8 cellular contexts compared by ENCODE assay signal in the genomic region with DNA sequence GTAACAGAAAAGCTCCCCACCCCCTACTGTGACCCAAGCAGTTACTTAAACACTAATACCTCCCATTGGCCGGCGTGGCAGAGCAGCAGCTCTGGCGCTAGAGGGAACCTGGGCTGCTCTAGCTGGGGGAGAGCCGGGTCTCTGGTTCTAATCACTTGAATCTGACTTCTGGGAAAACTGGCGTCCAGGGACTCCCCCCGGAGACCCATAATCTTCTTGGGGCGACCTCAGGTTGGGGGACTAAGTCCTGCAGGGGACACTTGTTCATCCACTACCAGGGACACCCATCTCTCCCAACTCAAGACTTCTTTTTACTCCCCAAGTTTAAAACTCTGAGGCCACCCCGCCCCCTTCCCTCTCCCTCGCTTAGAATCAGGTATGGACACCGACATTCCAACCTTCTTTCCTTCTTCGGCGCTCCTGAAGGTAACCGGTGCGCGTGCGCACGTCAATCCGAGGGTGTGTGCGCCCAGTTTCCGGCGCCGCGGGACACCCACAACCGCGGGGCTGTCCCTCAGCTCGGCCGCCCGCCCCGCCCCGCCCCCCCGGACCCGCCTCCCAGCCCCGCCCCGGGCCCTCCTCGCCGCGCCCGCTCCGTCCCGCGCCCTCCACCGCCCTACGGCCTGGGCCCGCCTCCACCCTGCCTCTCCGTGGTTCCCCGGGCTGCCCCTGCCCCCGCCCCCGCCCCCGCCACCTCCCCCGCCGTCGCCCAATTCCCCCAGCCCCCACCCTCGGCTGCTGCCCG. TPM values are rescaled to one million over a fixed set of nuclear protein-coding genes. Genes with fewer than 3 reads are reported as not detected.
DNase-seq lines count a peak whose midpoint lies in the region; ATAC-seq and TF ChIP-seq lines count a peak whose summit lies in the region.

A gene with protein sequence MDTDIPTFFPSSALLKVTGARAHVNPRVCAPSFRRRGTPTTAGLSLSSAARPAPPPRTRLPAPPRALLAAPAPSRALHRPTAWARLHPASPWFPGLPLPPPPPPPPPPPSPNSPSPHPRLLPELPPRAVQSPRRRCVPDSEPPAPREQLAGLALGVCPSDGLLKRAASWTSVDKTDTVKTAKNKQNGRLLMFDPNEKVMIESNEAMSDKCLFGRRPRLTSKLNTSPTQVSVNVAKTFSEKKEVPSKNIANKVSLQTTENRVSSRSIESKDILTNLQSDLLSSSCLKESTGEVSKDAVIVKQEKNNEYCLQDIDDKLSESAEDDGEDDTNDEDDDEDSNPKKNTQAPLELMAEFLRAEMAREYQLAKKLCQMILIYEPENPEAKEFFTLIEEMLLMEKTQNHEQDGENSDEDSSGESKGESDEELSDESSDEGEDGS (plus strand): TSS at position 75 of the 745 bp plus-strand sequence. CDS start 304 bp downstream, at position 379.

- peak; percentile 99 for ATAC-seq in left ventricle myocardium superior

- H3K27me3 ChIP-seq in adrenal gland (no peaks in the 10 kb centered on the region), prostate gland (replicated peaks; ENCODE audit: insufficient read depth) (no peaks in the 10 kb centered on the region)

- POLR2A ChIA-PET in HEK293T (lab: Yijun Ruan, JAX): interaction anchor here (0.6 to 1.4 kb wide), 3 partner anchors 46 to 91 kb away, joined by 3 to 5 read pairs (median 3); a partner anchor contains a TSS

- H3K4me3 ChIP-seq in adrenal gland (peak within 1 kb of the TSS in 3 of 4 donors; percentile 28 to 84 (median 55)), prostate gland (peak within 1 kb of the TSS; percentile 66 to 69)

- CTCF ChIA-PET in HEK293T (lab: Yijun Ruan, JAX): no interaction called here

- H3K36me3 ChIP-seq in ES-I3 (ENCODE audit: insufficient read depth, low read length) (no peaks in the 10 kb centered on the region), adrenal gland (replicated peaks in 1 of 2) (no peaks in the 10 kb centered on the region), prostate gland (no peaks in the 10 kb centered on the region)

- H3K4me1 ChIP-seq in ES-I3 (ENCODE audit: insufficient read depth, low read length) (peaks cover 24% of the 10 kb centered on the region; the same call in 1 of the 2 replicates), adrenal gland (replicated peaks in 1 of 2) (peaks cover 0 to 6% of the 10 kb centered on the region in 2 donors), prostate gland (replicated peaks) (no peaks in the 10 kb centered on the region)

- 1 to 2% (median 1%) methylated on average over 16 to 53 of the region's 54 CpGs for WGBS in adrenal gland, 4 donors
- WGBS in prostate gland: 2% methylated on average over 24 of the region's 54 CpGs

- no peaks in the 10 kb centered on the region for H3K9me3 ChIP-seq in ES-I3 (ENCODE audit: control insufficient read depth, insufficient read depth, low read length)
- no peaks in the 10 kb centered on the region for H3K9me3 ChIP-seq in adrenal gland (replicated peaks in 1 of 3)
- H3K9me3 ChIP-seq in prostate gland: no peaks in the 10 kb centered on the region

- intact Hi-C loops in adrenal gland (cut with DNase I) (loop anchor here in 1 of 2 donors (10.0 kb wide), 1 partner anchor 56 kb away; a partner anchor contains a TSS), left ventricle myocardium superior (cut with micrococcal nuclease) (no loop called here), prostate gland (cut with DNase I) (no loop called here)

- DNase-seq in HEK293T (ENCODE audit: extremely low spot score) (peak; percentile 88), NCI-H1092 (lab: John Stamatoyannopoulos, UW) (peak; percentile 81), T follicular helper cell (ENCODE audit: low read depth) (peak; percentile 16), adrenal gland (peak; percentile 79 to 88 (median 81)), left ventricle myocardium superior (peak; percentile 88), prostate gland (ENCODE audit: low spot score) (peak; percentile 79), ureter (ENCODE audit: low spot score) (peak; percentile 76)

- H3K27ac ChIP-seq in adrenal gland (peak within 1 kb of the TSS in 3 of 5 donors; percentile 21 to 60 (median 50)), prostate gland (peak within 1 kb of the TSS; percentile 70 to 75)

- TF ChIP-seq POLR2A in adrenal gland (IDR thresholded peaks at IDR 0.05) (peak in 1 of 2 donors; percentile 43), prostate gland (IDR thresholded peaks at IDR 0.05) (no peak)

- H3K9ac ChIP-seq in ES-I3 (ENCODE audit: low read depth, low read length): peak within 1 kb of the TSS; percentile 96

- TF ChIP-seq CTCF in adrenal gland (IDR thresholded peaks at IDR 0.05) (peak in 2 of 6 experiments; percentile 2 to 26), prostate gland (IDR thresholded peaks at IDR 0.05) (peak in 1 of 4 experiments; percentile 15)

TF ChIP-seq in HEK293T, 16 proteins besides CTCF, POLR2A, EP300 and RAD21:
- TF ChIP-seq, protein P1, sequence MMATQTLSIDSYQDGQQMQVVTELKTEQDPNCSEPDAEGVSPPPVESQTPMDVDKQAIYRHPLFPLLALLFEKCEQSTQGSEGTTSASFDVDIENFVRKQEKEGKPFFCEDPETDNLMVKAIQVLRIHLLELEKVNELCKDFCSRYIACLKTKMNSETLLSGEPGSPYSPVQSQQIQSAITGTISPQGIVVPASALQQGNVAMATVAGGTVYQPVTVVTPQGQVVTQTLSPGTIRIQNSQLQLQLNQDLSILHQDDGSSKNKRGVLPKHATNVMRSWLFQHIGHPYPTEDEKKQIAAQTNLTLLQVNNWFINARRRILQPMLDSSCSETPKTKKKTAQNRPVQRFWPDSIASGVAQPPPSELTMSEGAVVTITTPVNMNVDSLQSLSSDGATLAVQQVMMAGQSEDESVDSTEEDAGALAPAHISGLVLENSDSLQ (IDR thresholded peaks at IDR 0.05): peak; percentile 66
- no peak for TF ChIP-seq FOXK2 (IDR thresholded peaks at IDR 0.05)
- TF ChIP-seq SUZ12 (IDR thresholded peaks at IDR 0.05): no peak
- no peak for TF ChIP-seq ARNT (IDR thresholded peaks at IDR 0.05)

RNA-seq across cellular contexts. Expression of the gene that starts here (rescaled TPM):
- total RNA-seq in adrenal gland (under 1 TPM in 2 of 8 donors, not detected in 6; 0.39 to 0.57 TPM), left ventricle myocardium superior (1.2 TPM), prostate gland (under 1 TPM in 1 of 2 donors, not detected in 1; 0.73 TPM), ureter (1.4 TPM)
- polyA plus RNA-seq in adrenal gland: 1 to 10 TPM; 1.2 to 1.7 (median 1.5) TPM

Comparison
In these comparisons a context has a peak if more than half of its experiments do, and no peak if none do; other contexts are left out.
1. Peak in every context shown above with its lines: DNase-seq, ATAC-seq, H3K4me3 ChIP-seq and H3K27ac ChIP-seq.
2. Peak in DNase-seq, H3K4me3 ChIP-seq and H3K27ac ChIP-seq in prostate gland; RNA of the gene not detected or under 1 TPM.
3. DNase-seq: peak in every context shown above with its lines; median percentile 88 in HEK293T; 88 in left ventricle myocardium superior; 81 in NCI-H1092; 81 in adrenal gland; 79 in prostate gland; 76 in ureter; 16 in T follicular helper cell.